Comparison of ENCODE assay signal across 30 cellular contexts in the genomic region with DNA sequence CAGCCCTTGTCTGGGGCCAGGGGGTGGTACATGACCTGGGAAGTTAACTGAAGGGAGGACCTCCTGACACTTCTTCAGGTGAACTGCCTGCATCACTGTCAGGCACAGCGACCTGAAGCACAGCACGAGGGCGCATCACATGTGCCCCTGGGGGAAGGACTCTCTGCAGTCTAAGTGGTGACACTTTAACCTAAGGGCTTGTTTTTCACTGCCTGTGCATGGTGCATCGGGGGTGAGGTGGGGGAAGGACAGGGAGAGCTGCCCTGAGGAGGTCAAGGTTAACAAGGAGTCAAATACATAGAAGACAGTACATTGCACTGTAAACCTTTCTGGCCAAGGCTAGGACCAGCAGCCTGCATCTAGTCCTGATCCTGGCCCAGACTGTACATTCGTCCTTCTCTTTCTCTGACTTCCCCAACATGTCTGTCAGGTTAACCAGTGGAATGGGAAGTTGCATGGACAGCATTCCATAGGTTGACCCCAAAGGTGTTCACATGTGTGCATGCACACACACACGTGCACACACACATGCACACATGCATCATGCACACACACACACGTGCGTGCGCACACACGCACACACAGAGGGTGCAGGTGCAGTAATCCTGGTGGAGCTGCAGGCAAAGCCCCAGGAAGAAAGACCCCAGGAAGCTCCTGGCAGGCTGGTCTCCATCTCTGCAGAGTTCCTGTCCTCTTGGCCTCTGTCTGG. TPM values are rescaled to one million over a fixed set of nuclear protein-coding genes. Genes with fewer than 3 reads are reported as not detected.
"Had no signal": no experiment of that assay in that cellular context is flagged by ENCODE, and none has a peak within 500 bp of the region (broad histone marks: within the 10 kb centered on the region; RNA-seq: fewer than 3 reads in every experiment).

No MANE protein-coding gene starts in this region.

- H3K36me3 ChIP-seq: brain microvascular endothelial cell, WERI-Rb-1 had no signal

- DNase-seq: activated B cell treated with CpG ODN at 0.5 μM for 24 hours; activated CD4-positive, alpha-beta T cell treated with anti-CD3 and anti-CD28 coated beads for 48 hours; activated CD4-positive, alpha-beta T cell treated with anti-CD3 and anti-CD28 coated beads, Interleukin-2, amount 50 U/mL, for 1 hour; activated CD4-positive, alpha-beta T cell treated with anti-CD3 and anti-CD28 coated beads, Interleukin-2, amount 50 U/mL, for 48 hours; activated CD8-positive, alpha-beta memory T cell treated with anti-CD3 and anti-CD28 coated beads for 24 hours; activated CD8-positive, alpha-beta T cell treated with anti-CD3 and anti-CD28 coated beads for 36 hours; activated effector memory CD4-positive, alpha-beta T cell treated with Interleukin-2 at 50 U/mL for 16 hours; activated gamma-delta T cell treated with Interleukin-2 at 50 U/mL for 16 hours; activated naive CD4-positive, alpha-beta T cell treated with anti-CD3 and anti-CD28 coated beads, Interleukin-2, amount 50 U/mL, for 16 hours; activated naive CD4-positive, alpha-beta T cell treated with Interleukin-2 at 50 U/mL for 16 hours; activated T-cell treated with anti-CD3 and anti-CD28 coated beads, Interleukin-2, amount 50 U/mL, for 4 hours; amniotic stem cell; anterior cingulate cortex; brain microvascular endothelial cell; caudate nucleus; cortex of kidney; effector CD8-positive, alpha-beta T cell; foreskin fibroblast; T-helper 1 cell; T-helper 17 cell; T1000; WERI-Rb-1 had no signal

- ATAC-seq: activated CD4-positive, CD25-positive, alpha-beta regulatory T cell treated with anti-CD3 and anti-CD28 coated beads, Interleukin-2, amount 50 U/mL, for 24 hours; activated CD8-positive, alpha-beta T cell treated with anti-CD3 and anti-CD28 coated beads for 36 hours; activated T-helper 17 cell treated with anti-CD3 and anti-CD28 coated beads, Interleukin-2, amount 50 U/mL, for 72 hours; esophagus mucosa; T-helper 17 cell had no signal

- FAIRE-seq: astrocyte, colon, frontal cortex had no signal

- H3K27ac ChIP-seq: brain microvascular endothelial cell, WERI-Rb-1 had no signal

RNA-seq across cellular contexts. Expression of a gene that starts 37.6 kb away (rescaled TPM):
- total RNA-seq: chondrocyte, epithelial cell of proximal tubule had no signal
